In the genomic region with DNA sequence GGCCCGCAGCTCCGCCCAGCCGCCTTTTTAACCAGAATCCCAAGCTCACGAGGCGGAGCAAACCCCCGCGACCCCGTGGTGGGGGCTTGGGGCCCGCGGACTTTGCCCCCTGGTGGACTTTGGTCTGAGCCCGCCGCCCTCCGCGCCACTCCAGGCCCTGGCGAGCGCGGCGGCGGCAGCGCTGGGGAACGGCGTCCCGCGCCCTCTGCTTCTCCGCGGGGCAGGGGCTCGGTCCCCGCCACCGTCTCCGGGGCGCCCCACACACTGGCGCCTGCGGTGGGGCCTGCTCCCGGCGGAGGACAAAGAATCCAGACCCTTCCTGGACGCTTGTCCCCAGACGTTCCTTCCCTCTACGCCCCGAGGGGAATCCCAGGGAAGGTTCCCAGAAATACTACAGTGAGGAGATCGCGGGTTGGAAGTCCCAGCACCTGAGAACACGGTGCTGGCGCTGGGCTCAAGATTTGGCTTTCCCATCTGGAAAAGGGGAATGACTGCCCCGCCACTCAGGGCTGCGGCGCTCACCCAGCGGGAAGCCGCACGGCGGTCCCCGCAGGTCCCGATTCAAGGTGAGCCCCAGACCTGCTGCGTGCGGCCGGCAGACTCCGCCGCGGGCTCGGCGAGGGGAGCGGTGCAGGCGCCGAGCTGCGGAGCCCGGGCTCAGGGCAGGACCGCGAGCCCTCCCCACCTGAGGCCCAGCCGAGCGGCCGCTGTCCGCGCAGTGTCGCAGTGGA, we compare ENCODE assay signal across 8 cellular contexts. TPM values are rescaled to one million over a fixed set of nuclear protein-coding genes. Genes with fewer than 3 reads are reported as not detected.
DNase-seq lines count a peak whose midpoint lies in the region; ATAC-seq, FAIRE-seq and TF ChIP-seq lines count a peak whose summit lies in the region.

Gene HAAO, minus strand, starts transcription at position 1 of the 731 bp plus-strand sequence. CDS start 47 bp downstream, outside the sequence.

- peak within 1 kb of the TSS; percentile 77 for H3K4me3 Mint-ChIP-seq in activated T-cell treated with anti-CD3 and anti-CD28 coated beads, Interleukin-2, amount 50 U/mL, for 4 hours

- TF ChIP-seq POLR2A in GM12892 (IDR thresholded peaks at IDR 0.05; ENCODE audit: low read depth, low read length): peak; percentile 35; the same call in 1 of the 2 replicates

- TF ChIP-seq CTCF in HFF-Myc (IDR thresholded peaks at IDR 0.05; ENCODE audit: low read depth, low read length, missing control alignments): no peak

- peaks cover 48% of the 10 kb centered on the region for H3K27me3 Mint-ChIP-seq in activated T-cell treated with anti-CD3 and anti-CD28 coated beads, Interleukin-2, amount 50 U/mL, for 4 hours (ENCODE audit: low read depth)

- H3K9me3 Mint-ChIP-seq in activated T-cell treated with anti-CD3 and anti-CD28 coated beads, Interleukin-2, amount 50 U/mL, for 4 hours: no peaks in the 10 kb centered on the region

- FAIRE-seq in GM12892 (lab: Jason Lieb, UNC): peak; percentile 63

- ATAC-seq in activated T-cell treated with anti-CD3 and anti-CD28 coated beads, Interleukin-2, amount 50 U/mL, for 4 hours: peak; percentile 69 to 71
- ATAC-seq in left cardiac atrium: peak; percentile 53 to 83

- peaks cover 30% of the 10 kb centered on the region for H3K4me1 Mint-ChIP-seq in activated T-cell treated with anti-CD3 and anti-CD28 coated beads, Interleukin-2, amount 50 U/mL, for 4 hours (ENCODE audit: low read depth)

- intact Hi-C loops in left cardiac atrium (cut with DNase I): no loop called here
- intact Hi-C loops in posterior vena cava (cut with DNase I): loop anchor here in 1 of 2 donors (10.0 kb wide), 1 partner anchor 68 kb away; no protein-coding TSS in a partner anchor

- peak within 1 kb of the TSS; percentile 28 for H3K4me3 ChIP-seq in HFF-Myc (replicated peaks; ENCODE audit: low read depth, low read length)

- DNase-seq in GM12892 (ENCODE audit: insufficient read length): peak; percentile 57
- DNase-seq in HFF-Myc (ENCODE audit: extremely low read depth, low read depth): no peak
- DNase-seq in activated T-cell treated with anti-CD3 and anti-CD28 coated beads, Interleukin-2, amount 50 U/mL, for 4 hours: no peak
- peak; percentile 56 for DNase-seq in left cardiac atrium
- DNase-seq in posterior vena cava (ENCODE audit: low spot score): peak; percentile 88
- DNase-seq in NCI-H1417 treated with DMSO at 0.1 percent for 48 hours (lab: John Stamatoyannopoulos, UW): no peak
- no peak for DNase-seq in NCI-H187 treated with DMSO at 0.1 percent for 48 hours (lab: John Stamatoyannopoulos, UW)
- DNase-seq in SHP77 (lab: John Stamatoyannopoulos, UW): no peak

- H3K36me3 Mint-ChIP-seq in activated T-cell treated with anti-CD3 and anti-CD28 coated beads, Interleukin-2, amount 50 U/mL, for 4 hours (ENCODE audit: insufficient read depth): peaks cover 1% of the 10 kb centered on the region

RNA-seq across cellular contexts. Expression of gene HAAO, which starts in this region (rescaled TPM):
- polyA plus RNA-seq in GM12892 (2012; ENCODE audit: missing spikeins): 15.4 TPM
- under 1 TPM in 2 of 3 donors, not detected in 1; 0.24 to 0.30 TPM for total RNA-seq in activated T-cell treated with anti-CD3 and anti-CD28 coated beads, Interleukin-2, amount 50 U/mL, for 4 hours
- total RNA-seq in left cardiac atrium (1 to 10 TPM; 2.5 to 3.4 TPM), posterior vena cava (10 to 100 TPM in 1 of 2 donors, 1 to 10 TPM in 1; 5.1 to 15.0 TPM)

Comparison
In these comparisons a context has a peak if more than half of its experiments do, and no peak if none do; other contexts are left out.
1. Peak in ATAC-seq in activated T-cell treated with anti-CD3 and anti-CD28 coated beads, Interleukin-2, amount 50 U/mL, for 4 hours; RNA of the gene not detected or under 1 TPM.
2. DNase-seq: peak in GM12892 (single experiment), left cardiac atrium (single experiment) and posterior vena cava (single experiment); none in HFF-Myc (single experiment), activated T-cell treated with anti-CD3 and anti-CD28 coated beads, Interleukin-2, amount 50 U/mL, for 4 hours (single experiment), NCI-H1417 treated with DMSO at 0.1 percent for 48 hours (single experiment), NCI-H187 treated with DMSO at 0.1 percent for 48 hours (single experiment) and SHP77 (0 of 2).